2 cellular contexts compared by ENCODE assay signal in the genomic region with DNA sequence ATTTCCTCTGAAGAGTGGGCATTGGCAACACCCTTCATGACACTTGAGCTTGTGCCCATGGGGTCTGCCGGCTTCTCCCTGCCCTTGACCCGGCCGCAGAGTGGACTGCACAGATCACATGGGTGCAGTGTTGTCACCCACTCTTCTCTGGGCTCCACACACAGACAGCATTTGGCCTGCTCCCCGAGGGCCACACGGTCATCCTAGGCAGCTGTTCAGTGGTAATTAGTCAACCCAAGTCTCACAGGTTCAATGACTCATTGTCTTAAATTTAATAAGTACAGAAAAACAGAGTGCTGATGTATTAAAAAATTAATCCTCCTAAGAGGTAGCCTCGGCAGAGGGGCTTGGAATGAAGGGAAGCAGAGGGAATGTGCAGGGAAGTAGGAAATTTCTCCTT.
TF ChIP-seq lines count a peak whose summit lies in the region.

No MANE protein-coding gene starts in this region.

TF ChIP-seq in HepG2, 621 proteins besides CTCF, POLR2A, EP300 and RAD21 (continued from another document):
- TF ChIP-seq TOE1 (CRISPR knock-in tag; IDR thresholded peaks at IDR 0.05) = no peak
- TF ChIP-seq, protein P1, sequence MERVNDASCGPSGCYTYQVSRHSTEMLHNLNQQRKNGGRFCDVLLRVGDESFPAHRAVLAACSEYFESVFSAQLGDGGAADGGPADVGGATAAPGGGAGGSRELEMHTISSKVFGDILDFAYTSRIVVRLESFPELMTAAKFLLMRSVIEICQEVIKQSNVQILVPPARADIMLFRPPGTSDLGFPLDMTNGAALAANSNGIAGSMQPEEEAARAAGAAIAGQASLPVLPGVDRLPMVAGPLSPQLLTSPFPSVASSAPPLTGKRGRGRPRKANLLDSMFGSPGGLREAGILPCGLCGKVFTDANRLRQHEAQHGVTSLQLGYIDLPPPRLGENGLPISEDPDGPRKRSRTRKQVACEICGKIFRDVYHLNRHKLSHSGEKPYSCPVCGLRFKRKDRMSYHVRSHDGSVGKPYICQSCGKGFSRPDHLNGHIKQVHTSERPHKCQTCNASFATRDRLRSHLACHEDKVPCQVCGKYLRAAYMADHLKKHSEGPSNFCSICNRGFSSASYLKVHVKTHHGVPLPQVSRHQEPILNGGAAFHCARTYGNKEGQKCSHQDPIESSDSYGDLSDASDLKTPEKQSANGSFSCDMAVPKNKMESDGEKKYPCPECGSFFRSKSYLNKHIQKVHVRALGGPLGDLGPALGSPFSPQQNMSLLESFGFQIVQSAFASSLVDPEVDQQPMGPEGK (CRISPR knock-in tag; IDR thresholded peaks at IDR 0.05) = no peak
- no peak for TF ChIP-seq HOXA3 (CRISPR knock-in tag; IDR thresholded peaks at IDR 0.05)
- TF ChIP-seq, protein P2, sequence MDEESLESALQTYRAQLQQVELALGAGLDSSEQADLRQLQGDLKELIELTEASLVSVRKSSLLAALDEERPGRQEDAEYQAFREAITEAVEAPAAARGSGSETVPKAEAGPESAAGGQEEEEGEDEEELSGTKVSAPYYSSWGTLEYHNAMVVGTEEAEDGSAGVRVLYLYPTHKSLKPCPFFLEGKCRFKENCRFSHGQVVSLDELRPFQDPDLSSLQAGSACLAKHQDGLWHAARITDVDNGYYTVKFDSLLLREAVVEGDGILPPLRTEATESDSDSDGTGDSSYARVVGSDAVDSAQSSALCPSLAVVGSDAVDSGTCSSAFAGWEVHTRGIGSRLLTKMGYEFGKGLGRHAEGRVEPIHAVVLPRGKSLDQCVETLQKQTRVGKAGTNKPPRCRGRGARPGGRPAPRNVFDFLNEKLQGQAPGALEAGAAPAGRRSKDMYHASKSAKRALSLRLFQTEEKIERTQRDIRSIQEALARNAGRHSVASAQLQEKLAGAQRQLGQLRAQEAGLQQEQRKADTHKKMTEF (CRISPR knock-in tag; IDR thresholded peaks at IDR 0.05) = no peak
- TF ChIP-seq, protein P3, sequence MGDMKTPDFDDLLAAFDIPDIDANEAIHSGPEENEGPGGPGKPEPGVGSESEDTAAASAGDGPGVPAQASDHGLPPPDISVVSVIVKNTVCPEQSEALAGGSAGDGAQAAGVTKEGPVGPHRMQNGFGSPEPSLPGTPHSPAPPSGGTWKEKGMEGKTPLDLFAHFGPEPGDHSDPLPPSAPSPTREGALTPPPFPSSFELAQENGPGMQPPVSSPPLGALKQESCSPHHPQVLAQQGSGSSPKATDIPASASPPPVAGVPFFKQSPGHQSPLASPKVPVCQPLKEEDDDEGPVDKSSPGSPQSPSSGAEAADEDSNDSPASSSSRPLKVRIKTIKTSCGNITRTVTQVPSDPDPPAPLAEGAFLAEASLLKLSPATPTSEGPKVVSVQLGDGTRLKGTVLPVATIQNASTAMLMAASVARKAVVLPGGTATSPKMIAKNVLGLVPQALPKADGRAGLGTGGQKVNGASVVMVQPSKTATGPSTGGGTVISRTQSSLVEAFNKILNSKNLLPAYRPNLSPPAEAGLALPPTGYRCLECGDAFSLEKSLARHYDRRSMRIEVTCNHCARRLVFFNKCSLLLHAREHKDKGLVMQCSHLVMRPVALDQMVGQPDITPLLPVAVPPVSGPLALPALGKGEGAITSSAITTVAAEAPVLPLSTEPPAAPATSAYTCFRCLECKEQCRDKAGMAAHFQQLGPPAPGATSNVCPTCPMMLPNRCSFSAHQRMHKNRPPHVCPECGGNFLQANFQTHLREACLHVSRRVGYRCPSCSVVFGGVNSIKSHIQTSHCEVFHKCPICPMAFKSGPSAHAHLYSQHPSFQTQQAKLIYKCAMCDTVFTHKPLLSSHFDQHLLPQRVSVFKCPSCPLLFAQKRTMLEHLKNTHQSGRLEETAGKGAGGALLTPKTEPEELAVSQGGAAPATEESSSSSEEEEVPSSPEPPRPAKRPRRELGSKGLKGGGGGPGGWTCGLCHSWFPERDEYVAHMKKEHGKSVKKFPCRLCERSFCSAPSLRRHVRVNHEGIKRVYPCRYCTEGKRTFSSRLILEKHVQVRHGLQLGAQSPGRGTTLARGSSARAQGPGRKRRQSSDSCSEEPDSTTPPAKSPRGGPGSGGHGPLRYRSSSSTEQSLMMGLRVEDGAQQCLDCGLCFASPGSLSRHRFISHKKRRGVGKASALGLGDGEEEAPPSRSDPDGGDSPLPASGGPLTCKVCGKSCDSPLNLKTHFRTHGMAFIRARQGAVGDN (CRISPR knock-in tag; IDR thresholded peaks at IDR 0.05) = peak; percentile 24; the same call in 1 of the 2 replicates
- TF ChIP-seq, protein P4, sequence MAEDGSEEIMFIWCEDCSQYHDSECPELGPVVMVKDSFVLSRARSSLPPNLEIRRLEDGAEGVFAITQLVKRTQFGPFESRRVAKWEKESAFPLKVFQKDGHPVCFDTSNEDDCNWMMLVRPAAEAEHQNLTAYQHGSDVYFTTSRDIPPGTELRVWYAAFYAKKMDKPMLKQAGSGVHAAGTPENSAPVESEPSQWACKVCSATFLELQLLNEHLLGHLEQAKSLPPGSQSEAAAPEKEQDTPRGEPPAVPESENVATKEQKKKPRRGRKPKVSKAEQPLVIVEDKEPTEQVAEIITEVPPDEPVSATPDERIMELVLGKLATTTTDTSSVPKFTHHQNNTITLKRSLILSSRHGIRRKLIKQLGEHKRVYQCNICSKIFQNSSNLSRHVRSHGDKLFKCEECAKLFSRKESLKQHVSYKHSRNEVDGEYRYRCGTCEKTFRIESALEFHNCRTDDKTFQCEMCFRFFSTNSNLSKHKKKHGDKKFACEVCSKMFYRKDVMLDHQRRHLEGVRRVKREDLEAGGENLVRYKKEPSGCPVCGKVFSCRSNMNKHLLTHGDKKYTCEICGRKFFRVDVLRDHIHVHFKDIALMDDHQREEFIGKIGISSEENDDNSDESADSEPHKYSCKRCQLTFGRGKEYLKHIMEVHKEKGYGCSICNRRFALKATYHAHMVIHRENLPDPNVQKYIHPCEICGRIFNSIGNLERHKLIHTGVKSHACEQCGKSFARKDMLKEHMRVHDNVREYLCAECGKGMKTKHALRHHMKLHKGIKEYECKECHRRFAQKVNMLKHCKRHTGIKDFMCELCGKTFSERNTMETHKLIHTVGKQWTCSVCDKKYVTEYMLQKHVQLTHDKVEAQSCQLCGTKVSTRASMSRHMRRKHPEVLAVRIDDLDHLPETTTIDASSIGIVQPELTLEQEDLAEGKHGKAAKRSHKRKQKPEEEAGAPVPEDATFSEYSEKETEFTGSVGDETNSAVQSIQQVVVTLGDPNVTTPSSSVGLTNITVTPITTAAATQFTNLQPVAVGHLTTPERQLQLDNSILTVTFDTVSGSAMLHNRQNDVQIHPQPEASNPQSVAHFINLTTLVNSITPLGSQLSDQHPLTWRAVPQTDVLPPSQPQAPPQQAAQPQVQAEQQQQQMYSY (CRISPR knock-in tag; IDR thresholded peaks at IDR 0.05) = no peak
TF ChIP-seq in HepG2: peak in this region for 1.

TF ChIP-seq in SK-N-SH, 30 proteins besides CTCF, POLR2A, EP300 and RAD21 (continued from another document):
- TF ChIP-seq, protein P5, sequence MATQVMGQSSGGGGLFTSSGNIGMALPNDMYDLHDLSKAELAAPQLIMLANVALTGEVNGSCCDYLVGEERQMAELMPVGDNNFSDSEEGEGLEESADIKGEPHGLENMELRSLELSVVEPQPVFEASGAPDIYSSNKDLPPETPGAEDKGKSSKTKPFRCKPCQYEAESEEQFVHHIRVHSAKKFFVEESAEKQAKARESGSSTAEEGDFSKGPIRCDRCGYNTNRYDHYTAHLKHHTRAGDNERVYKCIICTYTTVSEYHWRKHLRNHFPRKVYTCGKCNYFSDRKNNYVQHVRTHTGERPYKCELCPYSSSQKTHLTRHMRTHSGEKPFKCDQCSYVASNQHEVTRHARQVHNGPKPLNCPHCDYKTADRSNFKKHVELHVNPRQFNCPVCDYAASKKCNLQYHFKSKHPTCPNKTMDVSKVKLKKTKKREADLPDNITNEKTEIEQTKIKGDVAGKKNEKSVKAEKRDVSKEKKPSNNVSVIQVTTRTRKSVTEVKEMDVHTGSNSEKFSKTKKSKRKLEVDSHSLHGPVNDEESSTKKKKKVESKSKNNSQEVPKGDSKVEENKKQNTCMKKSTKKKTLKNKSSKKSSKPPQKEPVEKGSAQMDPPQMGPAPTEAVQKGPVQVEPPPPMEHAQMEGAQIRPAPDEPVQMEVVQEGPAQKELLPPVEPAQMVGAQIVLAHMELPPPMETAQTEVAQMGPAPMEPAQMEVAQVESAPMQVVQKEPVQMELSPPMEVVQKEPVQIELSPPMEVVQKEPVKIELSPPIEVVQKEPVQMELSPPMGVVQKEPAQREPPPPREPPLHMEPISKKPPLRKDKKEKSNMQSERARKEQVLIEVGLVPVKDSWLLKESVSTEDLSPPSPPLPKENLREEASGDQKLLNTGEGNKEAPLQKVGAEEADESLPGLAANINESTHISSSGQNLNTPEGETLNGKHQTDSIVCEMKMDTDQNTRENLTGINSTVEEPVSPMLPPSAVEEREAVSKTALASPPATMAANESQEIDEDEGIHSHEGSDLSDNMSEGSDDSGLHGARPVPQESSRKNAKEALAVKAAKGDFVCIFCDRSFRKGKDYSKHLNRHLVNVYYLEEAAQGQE (IDR thresholded peaks at IDR 0.05; ENCODE audit: low read depth, low read length) = no peak
- no peak for TF ChIP-seq TCF12 (IDR thresholded peaks at IDR 0.05)
- TF ChIP-seq MXI1 (IDR thresholded peaks at IDR 0.05; ENCODE audit: low read depth, low read length) = no peak
- TF ChIP-seq RCOR1 (IDR thresholded peaks at IDR 0.05; ENCODE audit: low read length) = no peak
- TF ChIP-seq, protein P6, sequence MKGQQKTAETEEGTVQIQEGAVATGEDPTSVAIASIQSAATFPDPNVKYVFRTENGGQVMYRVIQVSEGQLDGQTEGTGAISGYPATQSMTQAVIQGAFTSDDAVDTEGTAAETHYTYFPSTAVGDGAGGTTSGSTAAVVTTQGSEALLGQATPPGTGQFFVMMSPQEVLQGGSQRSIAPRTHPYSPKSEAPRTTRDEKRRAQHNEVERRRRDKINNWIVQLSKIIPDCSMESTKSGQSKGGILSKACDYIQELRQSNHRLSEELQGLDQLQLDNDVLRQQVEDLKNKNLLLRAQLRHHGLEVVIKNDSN (IDR thresholded peaks at IDR 0.05; ENCODE audit: borderline replicate concordance, low read depth) = no peak
- TF ChIP-seq, protein P7, sequence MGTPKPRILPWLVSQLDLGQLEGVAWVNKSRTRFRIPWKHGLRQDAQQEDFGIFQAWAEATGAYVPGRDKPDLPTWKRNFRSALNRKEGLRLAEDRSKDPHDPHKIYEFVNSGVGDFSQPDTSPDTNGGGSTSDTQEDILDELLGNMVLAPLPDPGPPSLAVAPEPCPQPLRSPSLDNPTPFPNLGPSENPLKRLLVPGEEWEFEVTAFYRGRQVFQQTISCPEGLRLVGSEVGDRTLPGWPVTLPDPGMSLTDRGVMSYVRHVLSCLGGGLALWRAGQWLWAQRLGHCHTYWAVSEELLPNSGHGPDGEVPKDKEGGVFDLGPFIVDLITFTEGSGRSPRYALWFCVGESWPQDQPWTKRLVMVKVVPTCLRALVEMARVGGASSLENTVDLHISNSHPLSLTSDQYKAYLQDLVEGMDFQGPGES (IDR thresholded peaks at IDR 0.05; ENCODE audit: low read depth, low read length) = no peak
- TF ChIP-seq, protein P8, sequence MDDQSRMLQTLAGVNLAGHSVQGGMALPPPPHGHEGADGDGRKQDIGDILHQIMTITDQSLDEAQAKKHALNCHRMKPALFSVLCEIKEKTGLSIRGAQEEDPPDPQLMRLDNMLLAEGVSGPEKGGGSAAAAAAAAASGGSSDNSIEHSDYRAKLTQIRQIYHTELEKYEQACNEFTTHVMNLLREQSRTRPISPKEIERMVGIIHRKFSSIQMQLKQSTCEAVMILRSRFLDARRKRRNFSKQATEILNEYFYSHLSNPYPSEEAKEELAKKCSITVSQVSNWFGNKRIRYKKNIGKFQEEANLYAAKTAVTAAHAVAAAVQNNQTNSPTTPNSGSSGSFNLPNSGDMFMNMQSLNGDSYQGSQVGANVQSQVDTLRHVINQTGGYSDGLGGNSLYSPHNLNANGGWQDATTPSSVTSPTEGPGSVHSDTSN (IDR thresholded peaks at IDR 0.05) = no peak
- no peak for TF ChIP-seq EZH2phosphoT487 (IDR thresholded peaks at IDR 0.05; ENCODE audit: borderline replicate concordance, low read depth)
- TF ChIP-seq, protein P9, sequence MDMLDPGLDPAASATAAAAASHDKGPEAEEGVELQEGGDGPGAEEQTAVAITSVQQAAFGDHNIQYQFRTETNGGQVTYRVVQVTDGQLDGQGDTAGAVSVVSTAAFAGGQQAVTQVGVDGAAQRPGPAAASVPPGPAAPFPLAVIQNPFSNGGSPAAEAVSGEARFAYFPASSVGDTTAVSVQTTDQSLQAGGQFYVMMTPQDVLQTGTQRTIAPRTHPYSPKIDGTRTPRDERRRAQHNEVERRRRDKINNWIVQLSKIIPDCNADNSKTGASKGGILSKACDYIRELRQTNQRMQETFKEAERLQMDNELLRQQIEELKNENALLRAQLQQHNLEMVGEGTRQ (IDR thresholded peaks at IDR 0.05; ENCODE audit: borderline replicate concordance, low read depth, low read length) = no peak
- TF ChIP-seq TEAD4 (IDR thresholded peaks at IDR 0.05; ENCODE audit: borderline replicate concordance, insufficient read depth) = no peak
- TF ChIP-seq, protein P10, sequence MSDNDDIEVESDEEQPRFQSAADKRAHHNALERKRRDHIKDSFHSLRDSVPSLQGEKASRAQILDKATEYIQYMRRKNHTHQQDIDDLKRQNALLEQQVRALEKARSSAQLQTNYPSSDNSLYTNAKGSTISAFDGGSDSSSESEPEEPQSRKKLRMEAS (IDR thresholded peaks at IDR 0.05; ENCODE audit: low read depth) = no peak
- TF ChIP-seq RFX5 (IDR thresholded peaks at IDR 0.05; ENCODE audit: low read length) = no peak
- TF ChIP-seq FOXJ3 (CRISPR knock-in tag; IDR thresholded peaks at IDR 0.05) = no peak
- TF ChIP-seq TAF1 (IDR thresholded peaks at IDR 0.05; ENCODE audit: borderline replicate concordance, low read depth, low read length) = no peak
- TF ChIP-seq YY1 (IDR thresholded peaks at IDR 0.05; ENCODE audit: low read depth) = no peak
- TF ChIP-seq POLR2AphosphoS5 (IDR thresholded peaks at IDR 0.05; ENCODE audit: low read depth, low read length) = no peak
TF ChIP-seq in SK-N-SH: peak in this region for 0.
